In the genomic region with DNA sequence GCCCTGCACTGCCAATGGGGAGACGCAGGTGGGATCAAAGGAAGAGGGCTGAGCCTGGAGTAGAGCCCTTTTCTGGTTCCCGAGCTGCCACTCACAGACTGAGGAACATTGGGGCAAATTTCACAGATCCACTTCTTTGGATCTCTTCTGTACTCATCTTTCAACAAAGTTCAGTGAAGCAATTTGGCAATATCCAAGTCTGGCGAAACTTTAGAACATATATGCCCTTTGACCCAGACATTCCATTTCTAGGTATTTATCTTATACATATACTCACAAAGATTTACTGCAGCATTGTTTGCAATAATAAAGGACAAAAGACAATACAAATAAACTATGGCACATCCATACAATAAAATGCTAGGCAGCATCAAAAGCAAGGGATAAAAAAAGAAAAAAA, we compare ENCODE assay signal across 12 cellular contexts. TPM values are rescaled to one million over a fixed set of nuclear protein-coding genes. Genes with fewer than 3 reads are reported as not detected.
"Had no signal": no experiment of that assay in that cellular context is flagged by ENCODE, and none has a peak within 500 bp of the region (broad histone marks: within the 10 kb centered on the region; RNA-seq: fewer than 3 reads in every experiment).

No MANE protein-coding gene starts in this region.

- H2AFZ ChIP-seq: GM23248, GM23338 had no signal

- H3K4me2 ChIP-seq: GM23338 had no signal

- H3K4me3 Mint-ChIP-seq: GM23338, H9, HFFc6 had no signal

- H3K4me3 ChIP-seq: GM23248, GM23338, HAP-1 had no signal

- H3K36me3 ChIP-seq: HAP-1 had no signal

- FAIRE-seq: H1, H54 had no signal

- H3K9ac ChIP-seq: GM23248 had no signal

- ATAC-seq: GM23338, HCT116 had no signal

- H3K9me3 Mint-ChIP-seq: GM23338, H9, HFFc6 had no signal

- H3K27ac Mint-ChIP-seq: GM23338, H9, HFFc6 had no signal

- DNase-seq: GM23248, GOT3, H7, H9, HCEC 1CT, HFFc6 had no signal

- H3K9me3 ChIP-seq: HAP-1 had no signal

- H3K27ac ChIP-seq: GM23248 had no signal

RNA-seq across cellular contexts. Expression of a gene that starts 18.0 kb away (rescaled TPM):
- total RNA-seq: GM23248, H4 had no signal

RNA-seq across cellular contexts. Expression of a gene that starts 19.6 kb away (rescaled TPM):
- total RNA-seq: GM23248, HFFc6 had no signal
